Comparison of ENCODE assay signal across 8 cellular contexts in genomic region chr7:87933605-87933952, GRCh38. TPM values are rescaled to one million over a fixed set of nuclear protein-coding genes. Genes with fewer than 3 reads are reported as not detected.
DNase-seq lines count a peak whose midpoint lies in the region; ATAC-seq and TF ChIP-seq lines count a peak whose summit lies in the region.

No MANE protein-coding gene starts in this region.

- no peaks in the 10 kb centered on the region for H3K9me3 Mint-ChIP-seq in activated naive CD4-positive, alpha-beta T cell treated with anti-CD3 and anti-CD28 coated beads for 36 hours
- H3K9me3 Mint-ChIP-seq in endodermal cell: no peaks in the 10 kb centered on the region

- H3K4me1 ChIP-seq in endodermal cell (ENCODE audit: control insufficient read depth, insufficient read depth, low read length) (no peaks in the 10 kb centered on the region), rectal smooth muscle tissue (ENCODE audit: control insufficient read depth, insufficient read depth, low read length) (no peaks in the 10 kb centered on the region), body of pancreas (peaks cover 11% of the 10 kb centered on the region)

- TF ChIP-seq CTCF in endodermal cell (conservative IDR thresholded peaks at IDR 0.05) (no peak), body of pancreas (IDR thresholded peaks at IDR 0.05) (no peak)

- H3K9me3 ChIP-seq in KOPT-K1 (ENCODE audit: insufficient read depth, low read length, poor library complexity, severe bottlenecking) (no peaks in the 10 kb centered on the region), endodermal cell (ENCODE audit: control insufficient read depth, low read length) (no peaks in the 10 kb centered on the region), body of pancreas (no peaks in the 10 kb centered on the region)

- intact Hi-C loops in activated naive CD4-positive, alpha-beta T cell treated with anti-CD3 and anti-CD28 coated beads for 36 hours (cut with micrococcal nuclease): loop anchor here (5.0 kb wide), 3 partner anchors 136 to 716 kb away; partner anchors contain the start of gene TMEM243
- intact Hi-C loops in body of pancreas (cut with DNase I): no loop called here

- H3K36me3 Mint-ChIP-seq in activated naive CD4-positive, alpha-beta T cell treated with anti-CD3 and anti-CD28 coated beads for 36 hours (ENCODE audit: low read depth): peaks cover 3% of the 10 kb centered on the region
- no peaks in the 10 kb centered on the region for H3K36me3 Mint-ChIP-seq in endodermal cell (ENCODE audit: low read depth)

- H3K27me3 ChIP-seq in endodermal cell (ENCODE audit: control insufficient read depth, insufficient read depth, low read length, poor library complexity, severe bottlenecking): peaks cover 32% of the 10 kb centered on the region
- H3K27me3 ChIP-seq in rectal smooth muscle tissue (ENCODE audit: control insufficient read depth, insufficient read depth, low read length): no peaks in the 10 kb centered on the region
- no peaks in the 10 kb centered on the region for H3K27me3 ChIP-seq in body of pancreas

- H3K4me1 Mint-ChIP-seq in activated naive CD4-positive, alpha-beta T cell treated with anti-CD3 and anti-CD28 coated beads for 36 hours (ENCODE audit: low read depth): peaks cover 10% of the 10 kb centered on the region
- H3K4me1 Mint-ChIP-seq in endodermal cell: peaks cover 7% of the 10 kb centered on the region

- H3K36me3 ChIP-seq in KOPT-K1 (ENCODE audit: insufficient read depth, low read length) (peaks cover 7% of the 10 kb centered on the region), endodermal cell (ENCODE audit: control insufficient read depth, insufficient read depth, low read length) (no peaks in the 10 kb centered on the region), rectal smooth muscle tissue (ENCODE audit: control insufficient read depth, insufficient read depth, low read length) (no peaks in the 10 kb centered on the region), body of pancreas (replicated peaks in 1 of 2; ENCODE audit: insufficient read depth in 1 of 2, low read depth in 2 of 2) (no peaks in the 10 kb centered on the region)

- 17 to 19% methylated on average over 6 to 9 of the region's 9 CpGs for WGBS in endodermal cell (ENCODE audit: insufficient coverage in 1 of 2, insufficient read length in 1 of 2), 2 experiments
- WGBS in body of pancreas, 2 donors: 9 to 11% methylated on average over 9 of the region's 9 CpGs

- H3K9ac ChIP-seq in endodermal cell (ENCODE audit: extremely low read depth, low read length, poor library complexity, severe bottlenecking): no peak overlapping the region
- no peak overlapping the region for H3K9ac ChIP-seq in rectal smooth muscle tissue (ENCODE audit: low read length)

- peak overlapping the region; percentile 82 for H3K27ac ChIP-seq in KOPT-K1 (ENCODE audit: low read depth, low read length, poor library complexity, severe bottlenecking)
- H3K27ac ChIP-seq in endodermal cell (ENCODE audit: low read depth, low read length): no peak overlapping the region
- no peak overlapping the region for H3K27ac ChIP-seq in rectal smooth muscle tissue (ENCODE audit: low read depth, low read length)
- H3K27ac ChIP-seq in body of pancreas: no peak overlapping the region

- no peak overlapping the region for H3K27ac Mint-ChIP-seq in activated naive CD4-positive, alpha-beta T cell treated with anti-CD3 and anti-CD28 coated beads for 36 hours
- H3K27ac Mint-ChIP-seq in endodermal cell: no peak overlapping the region

- DNase-seq in activated naive CD4-positive, alpha-beta T cell treated with anti-CD3 and anti-CD28 coated beads for 36 hours: no peak
- no peak for DNase-seq in activated naive CD4-positive, alpha-beta T cell treated with anti-CD3 and anti-CD28 coated beads, Interleukin-2, amount 50 U/mL, for 16 hours
- no peak for DNase-seq in endodermal cell
- DNase-seq in SIG-M5 (lab: John Stamatoyannopoulos, UW): no peak
- no peak for DNase-seq in HuH-7.5 (ENCODE audit: low spot score)
- no peak for DNase-seq in body of pancreas

- H3K4me3 ChIP-seq in endodermal cell (ENCODE audit: low read length) (peak overlapping the region; percentile 87), rectal smooth muscle tissue (ENCODE audit: low read length) (peak overlapping the region; percentile 69), body of pancreas (peak overlapping the region in 1 of 2 donors; percentile 25)

- CTCF ChIA-PET in activated naive CD4-positive, alpha-beta T cell treated with anti-CD3 and anti-CD28 coated beads for 36 hours (lab: Charles Lee): interaction anchor here (0.6 to 1.4 kb wide), 3 partner anchors 137 to 236 kb away, joined by 3 to 4 read pairs (median 3); no protein-coding TSS in a partner anchor

- no peak for ATAC-seq in body of pancreas

- peaks cover 7% of the 10 kb centered on the region for H3K27me3 Mint-ChIP-seq in activated naive CD4-positive, alpha-beta T cell treated with anti-CD3 and anti-CD28 coated beads for 36 hours (ENCODE audit: low read depth)
- H3K27me3 Mint-ChIP-seq in endodermal cell (ENCODE audit: insufficient read depth): peaks cover 37% of the 10 kb centered on the region

- H3K4me3 Mint-ChIP-seq in activated naive CD4-positive, alpha-beta T cell treated with anti-CD3 and anti-CD28 coated beads for 36 hours: peak overlapping the region; percentile 84
- H3K4me3 Mint-ChIP-seq in endodermal cell: peak overlapping the region; percentile 81

- no peak for TF ChIP-seq POLR2A in body of pancreas (IDR thresholded peaks at IDR 0.05)

RNA-seq across cellular contexts. Expression of gene ADAM22, which starts 0.5 kb away (rescaled TPM):
- total RNA-seq in activated naive CD4-positive, alpha-beta T cell treated with anti-CD3 and anti-CD28 coated beads for 36 hours: 1 to 10 TPM; 1.2 to 1.9 TPM
- total RNA-seq in endodermal cell (10 to 100 TPM; 10.9 to 11.5 TPM), body of pancreas (1 to 10 TPM; 1.0 to 3.6 TPM)
- 6.4 TPM for polyA plus RNA-seq in endodermal cell (2013, experiment 1 of 2)
- polyA plus RNA-seq in endodermal cell (2013, experiment 2 of 2): 7.0 TPM

RNA-seq across cellular contexts. Expression of gene DBF4, which starts 57.3 kb away (rescaled TPM):
- total RNA-seq in activated naive CD4-positive, alpha-beta T cell treated with anti-CD3 and anti-CD28 coated beads for 36 hours: 10 to 100 TPM; 70.1 to 70.6 TPM
- total RNA-seq in endodermal cell (10 to 100 TPM; 46.5 to 63.2 TPM), body of pancreas (1 to 10 TPM; 4.3 to 8.6 TPM)
- polyA plus RNA-seq in endodermal cell (2013, experiment 1 of 2): 72.1 TPM
- 69.9 TPM for polyA plus RNA-seq in endodermal cell (2013, experiment 2 of 2)

RNA-seq across cellular contexts. Expression of gene SLC25A40, which starts 57.4 kb away (rescaled TPM):
- total RNA-seq in activated naive CD4-positive, alpha-beta T cell treated with anti-CD3 and anti-CD28 coated beads for 36 hours: 10 to 100 TPM; 32.7 to 38.3 TPM
- total RNA-seq in endodermal cell (10 to 100 TPM; 20.9 to 32.6 TPM), body of pancreas (10 to 100 TPM; 11.2 to 33.3 TPM)
- polyA plus RNA-seq in endodermal cell (2013, experiment 1 of 2): 28.4 TPM
- 26.8 TPM for polyA plus RNA-seq in endodermal cell (2013, experiment 2 of 2)

Comparison
In these comparisons a context has a peak if more than half of its experiments do, and no peak if none do; other contexts are left out.
1. RNA of gene DBF4, which starts 57.3 kb away (total RNA-seq): 70.1 to 70.6 TPM in activated naive CD4-positive, alpha-beta T cell treated with anti-CD3 and anti-CD28 coated beads for 36 hours and 46.5 to 63.2 TPM in endodermal cell; 4.3 to 8.6 TPM in body of pancreas; every median in the first group is over 4 times any median in the second.